Comparison of ENCODE assay signal across 2 cellular contexts in the genomic region with DNA sequence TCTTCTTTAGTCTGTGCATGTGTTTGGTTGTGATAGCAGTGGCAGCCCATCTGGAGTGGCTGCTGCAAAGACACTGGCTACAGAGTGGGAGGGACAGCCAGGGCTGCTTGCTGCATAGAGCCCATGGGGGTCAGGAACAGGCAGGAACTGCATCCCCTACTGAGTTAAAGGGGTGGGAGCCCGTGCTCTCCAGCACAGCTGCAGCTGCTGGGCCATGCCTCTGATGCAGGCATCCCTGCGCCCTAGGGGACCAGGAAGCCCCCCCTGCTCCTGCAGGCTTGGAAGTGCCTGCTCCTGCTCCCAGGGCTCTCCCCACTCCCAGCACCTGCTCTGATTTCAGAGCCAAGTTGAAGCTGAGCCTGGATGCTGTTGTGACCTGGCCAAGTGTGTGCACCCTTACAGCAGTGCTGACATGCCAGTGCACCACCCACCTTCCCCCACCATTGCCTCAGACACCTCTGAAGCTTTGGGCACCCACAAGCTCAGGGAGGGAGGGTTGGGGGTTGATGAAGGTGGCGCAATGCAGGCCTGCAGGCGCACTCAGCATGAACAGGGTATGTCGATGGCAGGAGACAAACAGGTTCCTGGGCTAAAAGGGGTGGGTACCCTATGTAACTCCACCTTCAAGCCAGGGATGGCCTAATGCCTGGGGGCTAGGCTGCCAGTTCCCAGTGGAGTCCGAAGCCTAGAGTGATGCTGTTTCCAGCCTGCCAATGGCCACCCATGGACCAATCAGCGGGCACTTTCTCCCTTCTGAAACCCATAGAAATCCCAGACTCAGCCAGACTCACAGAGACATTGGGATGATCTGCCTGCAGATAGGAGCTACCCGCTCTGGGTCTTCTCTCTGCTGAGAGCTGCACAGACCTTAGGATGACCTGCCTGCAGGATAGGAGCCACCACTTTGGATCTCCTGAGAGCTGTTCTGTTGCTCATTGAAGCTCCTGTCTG.
TF ChIP-seq lines count a peak whose summit lies in the region.

No MANE protein-coding gene starts in this region.

TF ChIP-seq in GM23338, 12 proteins besides CTCF, POLR2A, EP300 and RAD21:
- TF ChIP-seq STAT1 (IDR thresholded peaks at IDR 0.05; ENCODE audit: unreplicated experiment) (no peak), ETS1 (IDR thresholded peaks at IDR 0.05) (no peak), ZNF331 (CRISPR knock-in tag; IDR thresholded peaks at IDR 0.05; ENCODE audit: low read depth) (no peak), NANOG (IDR thresholded peaks at IDR 0.05; ENCODE audit: borderline replicate concordance) (no peak), JUNB (IDR thresholded peaks at IDR 0.05; ENCODE audit: unreplicated experiment) (no peak), EZH2phosphoT487 (IDR thresholded peaks at IDR 0.05; ENCODE audit: unreplicated experiment) (no peak), EZH2 (IDR thresholded peaks at IDR 0.05; ENCODE audit: low read depth, unreplicated experiment) (no peak), POLR2AphosphoS5 (IDR thresholded peaks at IDR 0.05; ENCODE audit: low read depth) (no peak)
- TF ChIP-seq, protein P1, sequence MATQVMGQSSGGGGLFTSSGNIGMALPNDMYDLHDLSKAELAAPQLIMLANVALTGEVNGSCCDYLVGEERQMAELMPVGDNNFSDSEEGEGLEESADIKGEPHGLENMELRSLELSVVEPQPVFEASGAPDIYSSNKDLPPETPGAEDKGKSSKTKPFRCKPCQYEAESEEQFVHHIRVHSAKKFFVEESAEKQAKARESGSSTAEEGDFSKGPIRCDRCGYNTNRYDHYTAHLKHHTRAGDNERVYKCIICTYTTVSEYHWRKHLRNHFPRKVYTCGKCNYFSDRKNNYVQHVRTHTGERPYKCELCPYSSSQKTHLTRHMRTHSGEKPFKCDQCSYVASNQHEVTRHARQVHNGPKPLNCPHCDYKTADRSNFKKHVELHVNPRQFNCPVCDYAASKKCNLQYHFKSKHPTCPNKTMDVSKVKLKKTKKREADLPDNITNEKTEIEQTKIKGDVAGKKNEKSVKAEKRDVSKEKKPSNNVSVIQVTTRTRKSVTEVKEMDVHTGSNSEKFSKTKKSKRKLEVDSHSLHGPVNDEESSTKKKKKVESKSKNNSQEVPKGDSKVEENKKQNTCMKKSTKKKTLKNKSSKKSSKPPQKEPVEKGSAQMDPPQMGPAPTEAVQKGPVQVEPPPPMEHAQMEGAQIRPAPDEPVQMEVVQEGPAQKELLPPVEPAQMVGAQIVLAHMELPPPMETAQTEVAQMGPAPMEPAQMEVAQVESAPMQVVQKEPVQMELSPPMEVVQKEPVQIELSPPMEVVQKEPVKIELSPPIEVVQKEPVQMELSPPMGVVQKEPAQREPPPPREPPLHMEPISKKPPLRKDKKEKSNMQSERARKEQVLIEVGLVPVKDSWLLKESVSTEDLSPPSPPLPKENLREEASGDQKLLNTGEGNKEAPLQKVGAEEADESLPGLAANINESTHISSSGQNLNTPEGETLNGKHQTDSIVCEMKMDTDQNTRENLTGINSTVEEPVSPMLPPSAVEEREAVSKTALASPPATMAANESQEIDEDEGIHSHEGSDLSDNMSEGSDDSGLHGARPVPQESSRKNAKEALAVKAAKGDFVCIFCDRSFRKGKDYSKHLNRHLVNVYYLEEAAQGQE (IDR thresholded peaks at IDR 0.05; ENCODE audit: unreplicated experiment), result no peak

TF ChIP-seq in H1, 55 proteins besides CTCF, POLR2A, EP300 and RAD21:
- TF ChIP-seq TAF1 (IDR thresholded peaks at IDR 0.05; ENCODE audit: low read depth, low read length), result no peak
